ENCODE assay signal across 8 cellular contexts in the genomic region with DNA sequence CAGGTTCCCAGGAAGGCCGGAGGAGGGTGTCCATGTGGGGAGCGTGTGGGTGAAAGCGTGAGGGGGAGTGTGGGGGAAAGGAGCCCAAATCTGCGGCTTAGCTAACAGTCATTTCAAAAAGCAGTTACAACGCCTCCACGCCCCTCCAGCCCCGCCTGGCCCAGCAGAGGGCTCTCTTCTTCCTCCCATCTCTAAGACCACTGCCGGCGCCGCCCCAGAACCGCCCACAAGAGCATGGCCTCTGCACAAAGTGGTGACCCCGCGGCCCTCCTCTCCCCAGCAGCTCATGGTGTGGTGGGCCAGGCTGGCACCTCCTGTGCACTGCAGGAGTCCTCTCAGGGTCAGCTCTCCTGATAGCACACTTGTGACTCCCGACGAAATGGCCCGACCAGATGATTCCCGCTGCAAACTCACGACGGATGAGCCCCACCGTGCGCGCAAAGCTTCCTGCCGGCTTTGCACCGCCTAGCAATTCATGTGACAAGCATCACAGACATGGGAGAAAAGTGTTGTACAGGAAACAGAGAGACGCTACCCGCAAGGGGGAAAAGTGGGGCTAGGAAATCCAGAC. TPM values are rescaled to one million over a fixed set of nuclear protein-coding genes. Genes with fewer than 3 reads are reported as not detected.
A peak's percentile ranks its signal among the peaks of the same experiment; 100 is the strongest.
DNase-seq lines count a peak whose midpoint lies in the region; ATAC-seq and TF ChIP-seq lines count a peak whose summit lies in the region.

No MANE protein-coding gene starts in this region.

- DNase-seq in C1 segment of cervical spinal cord (lab: John Stamatoyannopoulos, UW) = peak in 12 of 14 donors; percentile 18 to 84 (median 58)
- peak; percentile 78 for DNase-seq in GM19238 (ENCODE audit: insufficient read length, low spot score)
- DNase-seq in OCI-M1 (lab: John Stamatoyannopoulos, UW) = peak; percentile 87
- peak; percentile 80 for DNase-seq in activated T-helper 1 cell treated with anti-CD3 and anti-CD28 coated beads, Interleukin-12 subunit alpha, Interleukin-12 subunit beta, Interleukin-2, Interleukin-4 antibody, amounts not matched to agents 30 ng/mL and 10 ng/mL and 1 ng/mL, durations not matched to agents 14 hours and 24 hours and 36 hours (ENCODE audit: low spot score)
- DNase-seq in fibroblast of peridontal ligament (ENCODE audit: extremely low read depth) = peak; percentile 68
- DNase-seq in stimulated activated naive CD4-positive, alpha-beta T cell treated with Interleukin-2 at 50 U/mL for 16 hours (lab: John Stamatoyannopoulos, UW) = peak; percentile 84

- peak overlapping the region; percentile 80 for H3K4me3 Mint-ChIP-seq in activated T-helper 1 cell treated with anti-CD3 and anti-CD28 coated beads, Interleukin-12 subunit alpha, Interleukin-12 subunit beta, Interleukin-2, Interleukin-4 antibody, amounts not matched to agents 30 ng/mL and 10 ng/mL and 1 ng/mL, durations not matched to agents 14 hours and 24 hours and 36 hours
- H3K4me3 Mint-ChIP-seq in nephron = peak overlapping the region; percentile 89 to 91 (median 90)

- ATAC-seq in HG03378 (IDR thresholded peaks at IDR 0.05; ENCODE audit: unreplicated experiment) = peak; percentile 95

- peaks cover 17% of the 10 kb centered on the region for H3K4me1 Mint-ChIP-seq in activated T-helper 1 cell treated with anti-CD3 and anti-CD28 coated beads, Interleukin-12 subunit alpha, Interleukin-12 subunit beta, Interleukin-2, Interleukin-4 antibody, amounts not matched to agents 30 ng/mL and 10 ng/mL and 1 ng/mL, durations not matched to agents 14 hours and 24 hours and 36 hours (ENCODE audit: low read depth)
- H3K4me1 Mint-ChIP-seq in nephron = peaks cover 18% of the 10 kb centered on the region

- peaks cover 7% of the 10 kb centered on the region for H3K36me3 Mint-ChIP-seq in activated T-helper 1 cell treated with anti-CD3 and anti-CD28 coated beads, Interleukin-12 subunit alpha, Interleukin-12 subunit beta, Interleukin-2, Interleukin-4 antibody, amounts not matched to agents 30 ng/mL and 10 ng/mL and 1 ng/mL, durations not matched to agents 14 hours and 24 hours and 36 hours (ENCODE audit: low read depth)
- H3K36me3 Mint-ChIP-seq in nephron (ENCODE audit: low read depth) = no peaks in the 10 kb centered on the region

- TF ChIP-seq CTCF in nephron (IDR thresholded peaks at IDR 0.05; ENCODE audit: unreplicated experiment in 3 of 3) = peak; percentile 49 to 60 (median 54)

- H3K27me3 Mint-ChIP-seq in activated T-helper 1 cell treated with anti-CD3 and anti-CD28 coated beads, Interleukin-12 subunit alpha, Interleukin-12 subunit beta, Interleukin-2, Interleukin-4 antibody, amounts not matched to agents 30 ng/mL and 10 ng/mL and 1 ng/mL, durations not matched to agents 14 hours and 24 hours and 36 hours (ENCODE audit: insufficient read depth) = peaks cover 6% of the 10 kb centered on the region
- peaks cover 4% of the 10 kb centered on the region for H3K27me3 Mint-ChIP-seq in nephron (ENCODE audit: low read depth)

- H3K9me3 Mint-ChIP-seq in activated T-helper 1 cell treated with anti-CD3 and anti-CD28 coated beads, Interleukin-12 subunit alpha, Interleukin-12 subunit beta, Interleukin-2, Interleukin-4 antibody, amounts not matched to agents 30 ng/mL and 10 ng/mL and 1 ng/mL, durations not matched to agents 14 hours and 24 hours and 36 hours = peaks cover 15% of the 10 kb centered on the region
- H3K9me3 Mint-ChIP-seq in nephron = no peaks in the 10 kb centered on the region

- H3K27ac Mint-ChIP-seq in activated T-helper 1 cell treated with anti-CD3 and anti-CD28 coated beads, Interleukin-12 subunit alpha, Interleukin-12 subunit beta, Interleukin-2, Interleukin-4 antibody, amounts not matched to agents 30 ng/mL and 10 ng/mL and 1 ng/mL, durations not matched to agents 14 hours and 24 hours and 36 hours = peak overlapping the region; percentile 80
- peak overlapping the region; percentile 88 to 92 (median 90) for H3K27ac Mint-ChIP-seq in nephron

- intact Hi-C loops in activated T-helper 1 cell treated with anti-CD3 and anti-CD28 coated beads, Interleukin-12 subunit alpha, Interleukin-12 subunit beta, Interleukin-2, Interleukin-4 antibody, amounts not matched to agents 30 ng/mL and 10 ng/mL and 1 ng/mL, durations not matched to agents 14 hours and 24 hours and 36 hours (cut with micrococcal nuclease) = loop anchor here (1.0 to 2.0 kb wide), 5 partner anchors 13 to 307 kb away; a partner anchor contains a TSS

RNA-seq across cellular contexts. Expression of a gene that starts 12.4 kb away (rescaled TPM):
- 34.4 and 36.4 TPM in 2 replicates for total RNA-seq in activated T-helper 1 cell treated with anti-CD3 and anti-CD28 coated beads, Interleukin-12 subunit alpha, Interleukin-12 subunit beta, Interleukin-2, Interleukin-4 antibody, amounts not matched to agents 30 ng/mL and 10 ng/mL and 1 ng/mL, durations not matched to agents 14 hours and 24 hours and 36 hours

RNA-seq across cellular contexts. Expression of a gene that starts 37.1 kb away (rescaled TPM):
- not detected in 2 replicates for total RNA-seq in activated T-helper 1 cell treated with anti-CD3 and anti-CD28 coated beads, Interleukin-12 subunit alpha, Interleukin-12 subunit beta, Interleukin-2, Interleukin-4 antibody, amounts not matched to agents 30 ng/mL and 10 ng/mL and 1 ng/mL, durations not matched to agents 14 hours and 24 hours and 36 hours

RNA-seq across cellular contexts. Expression of a gene that starts 43.5 kb away (rescaled TPM):
- 0.10 and 0.31 TPM in 2 replicates for total RNA-seq in activated T-helper 1 cell treated with anti-CD3 and anti-CD28 coated beads, Interleukin-12 subunit alpha, Interleukin-12 subunit beta, Interleukin-2, Interleukin-4 antibody, amounts not matched to agents 30 ng/mL and 10 ng/mL and 1 ng/mL, durations not matched to agents 14 hours and 24 hours and 36 hours

RNA-seq across cellular contexts. Expression of a gene that starts 43.6 kb away (rescaled TPM):
- total RNA-seq in activated T-helper 1 cell treated with anti-CD3 and anti-CD28 coated beads, Interleukin-12 subunit alpha, Interleukin-12 subunit beta, Interleukin-2, Interleukin-4 antibody, amounts not matched to agents 30 ng/mL and 10 ng/mL and 1 ng/mL, durations not matched to agents 14 hours and 24 hours and 36 hours = 0.07 TPM in 1 of 2 replicates, not detected in the other

Comparison
In these comparisons a context has a peak if more than half of its experiments do, and no peak if none do; other contexts are left out.
1. Peak in every context shown above with its lines: DNase-seq and ATAC-seq.